Comparison of ENCODE assay signal across 2 cellular contexts in genomic region chr1:109112056-109112651, GRCh38.
TF ChIP-seq lines count a peak whose summit lies in the region.

No MANE protein-coding gene starts in this region.

TF ChIP-seq in GM12891, 5 proteins besides CTCF, POLR2A, EP300 and RAD21:
- no peak for TF ChIP-seq TAF1 (IDR thresholded peaks at IDR 0.05; ENCODE audit: low read depth, low read length)
- peak; percentile 40; the same call in 1 of the 2 replicates for TF ChIP-seq SPI1 (IDR thresholded peaks at IDR 0.05; ENCODE audit: low read depth, low read length)
- TF ChIP-seq POLR2AphosphoS5 (IDR thresholded peaks at IDR 0.05; ENCODE audit: low read depth, low read length): no peak

TF ChIP-seq in GM12878, 131 proteins besides CTCF, POLR2A, EP300 and RAD21:
- TF ChIP-seq SPI1 (IDR thresholded peaks at IDR 0.05; ENCODE audit: borderline replicate concordance, insufficient read depth, low read depth, low read length) (no peak), CHD2 (IDR thresholded peaks at IDR 0.05; ENCODE audit: borderline replicate concordance, low read depth, low read length) (no peak), FOXK2 (IDR thresholded peaks at IDR 0.05) (no peak), SUZ12 (IDR thresholded peaks at IDR 0.05; ENCODE audit: unreplicated experiment) (no peak), SIN3A (IDR thresholded peaks at IDR 0.05; ENCODE audit: low read depth, low read length) (no peak), SMC3 (IDR thresholded peaks at IDR 0.05; ENCODE audit: borderline replicate concordance, low read length) (peak; percentile 48; the same call in 1 of the 2 replicates), PAX8 (IDR thresholded peaks at IDR 0.05) (no peak)
